9 cellular contexts compared by ENCODE assay signal in the genomic region with DNA sequence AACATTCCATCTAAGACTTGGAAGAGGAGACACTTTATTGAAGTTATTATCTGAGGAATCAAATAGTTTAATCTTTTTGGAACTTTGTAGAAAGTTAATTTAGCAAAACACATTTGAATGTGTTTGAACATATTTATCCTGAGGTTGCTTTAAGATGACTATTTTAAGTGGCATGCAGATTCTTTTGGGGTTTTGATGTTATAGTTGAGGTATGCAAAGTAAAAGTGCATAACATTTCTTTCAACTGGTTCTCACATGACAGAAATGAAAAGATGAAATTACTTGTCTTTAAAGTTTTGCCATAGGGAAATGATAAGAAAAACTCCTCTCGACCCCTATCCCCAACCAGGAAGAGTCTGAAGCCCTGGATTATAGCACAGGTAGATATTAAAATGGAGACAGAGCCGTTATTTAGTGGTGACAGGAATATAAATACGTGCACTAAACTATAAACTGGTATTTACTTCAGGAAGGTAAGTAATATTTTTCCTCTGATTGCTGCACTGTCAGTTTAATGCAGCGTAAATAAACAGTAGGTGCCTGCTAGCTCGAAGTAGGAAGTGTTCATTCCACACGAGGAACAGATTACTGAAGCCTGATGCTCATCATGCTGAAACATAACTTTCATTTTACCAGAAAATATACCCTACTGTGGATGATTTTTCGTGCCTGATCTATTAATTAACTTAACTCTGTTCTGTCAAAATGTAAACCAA. TPM values are rescaled to one million over a fixed set of nuclear protein-coding genes. Genes with fewer than 3 reads are reported as not detected.
DNase-seq lines count a peak whose midpoint lies in the region; ATAC-seq and TF ChIP-seq lines count a peak whose summit lies in the region.
"Had no signal": no experiment of that assay in that cellular context is flagged by ENCODE, and none has a peak within 500 bp of the region (broad histone marks: within the 10 kb centered on the region; RNA-seq: fewer than 3 reads in every experiment).

No MANE protein-coding gene starts in this region.

- no peaks in the 10 kb centered on the region for H3K4me1 ChIP-seq in IMR-90 (ENCODE audit: control insufficient read depth, insufficient read depth, low read length)

- peaks cover 76% of the 10 kb centered on the region for H3K36me3 Mint-ChIP-seq in activated CD8-positive, alpha-beta T cell treated with anti-CD3 and anti-CD28 coated beads for 36 hours (ENCODE audit: low read depth)
- H3K36me3 Mint-ChIP-seq in naive thymus-derived CD8-positive, alpha-beta T cell = peaks cover 5 to 24% (median 11%) of the 10 kb centered on the region in 3 donors

- H3K9ac ChIP-seq in IMR-90 (ENCODE audit: low read depth, low read length) = no peak overlapping the region

- POLR2A ChIA-PET in IMR-90 (lab: Charles Lee; ENCODE audit: unreplicated experiment) = no interaction called here
- POLR2A ChIA-PET in activated CD8-positive, alpha-beta T cell treated with anti-CD3 and anti-CD28 coated beads for 36 hours (lab: Charles Lee) = interaction anchor here (0.8 to 10.9 kb wide), 7 partner anchors 9 to 300 kb away, joined by 3 to 271 read pairs (median 5); a partner anchor contains a TSS
- POLR2A ChIA-PET in naive thymus-derived CD8-positive, alpha-beta T cell (lab: Charles Lee) = interaction anchor here (1.2 kb wide), 1 partner anchor 18 kb away, joined by 3 read pairs; no protein-coding TSS in a partner anchor

- no peaks in the 10 kb centered on the region for H3K36me3 ChIP-seq in IMR-90 (ENCODE audit: control insufficient read depth, insufficient read depth, low read length)

- H3K27me3 Mint-ChIP-seq in activated CD8-positive, alpha-beta T cell treated with anti-CD3 and anti-CD28 coated beads for 36 hours = no peaks in the 10 kb centered on the region
- H3K27me3 Mint-ChIP-seq in naive thymus-derived CD8-positive, alpha-beta T cell = no peaks in the 10 kb centered on the region

- CTCF ChIA-PET in IMR-90 (lab: Yijun Ruan, JAX) = no interaction called here
- CTCF ChIA-PET in activated CD8-positive, alpha-beta T cell treated with anti-CD3 and anti-CD28 coated beads for 36 hours (lab: Charles Lee) = no interaction called here

- no TSS peak for BruUV-seq in IMR-90 (replicated peaks; lab: Mats Ljungman, UMichigan)

- H4K8ac ChIP-seq in IMR-90 (ENCODE audit: low read depth in 2 of 2, low read length in 2 of 2) = no peak overlapping the region

- H3K14ac ChIP-seq in IMR-90 (replicated peaks; ENCODE audit: low read depth, low read length) = no peak overlapping the region

- TF ChIP-seq RAD21 in IMR-90 (IDR thresholded peaks at IDR 0.05; ENCODE audit: low read length) = no peak

- no peaks in the 10 kb centered on the region for H3K9me1 ChIP-seq in IMR-90 (ENCODE audit: insufficient read depth, low read length)

- DNase-seq in NCI-H2171 treated with DMSO at 0.1 percent for 48 hours (lab: John Stamatoyannopoulos, UW) (peak; percentile 28), NCI-H2171 (lab: John Stamatoyannopoulos, UW) (no peak), IMR-90 (peak; percentile 17), GOT3 (lab: John Stamatoyannopoulos, UW) (no peak)
- no peak for DNase-seq in activated CD8-positive, alpha-beta T cell treated with anti-CD3 and anti-CD28 coated beads for 36 hours
- no peak for DNase-seq in naive thymus-derived CD8-positive, alpha-beta T cell
- no peak for DNase-seq in activated effector memory CD4-positive, alpha-beta T cell treated with anti-CD3 and anti-CD28 coated beads, Interleukin-2, amount 50 U/mL, for 16 hours
- DNase-seq: kidney had no signal

- WGBS in IMR-90 (ENCODE audit: extremely low coverage in 2 of 2, insufficient read length in 1 of 2), 2 experiments = no CpG with 5 or more reads among the region's 7 CpGs

- no peak overlapping the region for H3K4me3 ChIP-seq in IMR-90 (ENCODE audit: insufficient read depth, low read depth, low read length)

- no peak for TF ChIP-seq POLR2A in IMR-90 (IDR thresholded peaks at IDR 0.05; ENCODE audit: low read depth, low read length)

- H4K20me1 ChIP-seq in IMR-90 (ENCODE audit: insufficient read depth, low read length) = no peaks in the 10 kb centered on the region

- H2BK120ac ChIP-seq in IMR-90 (ENCODE audit: low read depth, low read length) = no peak overlapping the region

- H2AK5ac ChIP-seq in IMR-90 (ENCODE audit: low read depth, low read length) = no peak overlapping the region

- no peaks in the 10 kb centered on the region for H3K9me3 ChIP-seq in IMR-90 (ENCODE audit: control insufficient read depth, insufficient read depth, low read length)

- ATAC-seq in IMR-90 (ENCODE audit: low read depth) = no peak
- ATAC-seq in activated CD8-positive, alpha-beta T cell treated with anti-CD3 and anti-CD28 coated beads for 36 hours = no peak
- ATAC-seq in naive thymus-derived CD8-positive, alpha-beta T cell = no peak
- ATAC-seq in GM21360 (IDR thresholded peaks at IDR 0.05; ENCODE audit: unreplicated experiment) = no peak

- H3K27ac ChIP-seq in IMR-90 (ENCODE audit: insufficient read depth, low read length) = no peak overlapping the region

- peak overlapping the region; percentile 78 for H3K4me3 Mint-ChIP-seq in activated CD8-positive, alpha-beta T cell treated with anti-CD3 and anti-CD28 coated beads for 36 hours
- H3K4me3 Mint-ChIP-seq in naive thymus-derived CD8-positive, alpha-beta T cell = peak overlapping the region; percentile 80 to 90 (median 86)

- H3K23ac ChIP-seq in IMR-90 (ENCODE audit: low read depth, low read length) = no peak overlapping the region

- in situ Hi-C loops in IMR-90 (cut with MboI; ENCODE audit: low sequenced_read_pairs) = no loop called here

- H3K56ac ChIP-seq in IMR-90 (ENCODE audit: extremely low read depth, insufficient read depth, low read length) = no peak overlapping the region

- no peak overlapping the region for H4K5ac ChIP-seq in IMR-90 (ENCODE audit: low read depth, low read length)

- dilution Hi-C loops in IMR-90 (cut with HindIII; ENCODE audit: low sequenced_read_pairs, unreplicated experiment) = no loop called here

- no peak overlapping the region for H2BK20ac ChIP-seq in IMR-90 (ENCODE audit: low read depth, low read length)

- intact Hi-C loops in IMR-90 (cut with micrococcal nuclease) = loop anchor here (2.0 kb wide), 1 partner anchor 13 kb away; no protein-coding TSS in a partner anchor
- intact Hi-C loops in activated CD8-positive, alpha-beta T cell treated with anti-CD3 and anti-CD28 coated beads for 36 hours (cut with micrococcal nuclease) = no loop called here

- H3K18ac ChIP-seq in IMR-90 (ENCODE audit: low read depth, low read length) = no peak overlapping the region

- H3K27me3 ChIP-seq in IMR-90 (ENCODE audit: control insufficient read depth, insufficient read depth, low read length) = peaks cover 19% of the 10 kb centered on the region

- H4K91ac ChIP-seq in IMR-90 (ENCODE audit: insufficient read depth, low read depth, low read length) = no peak overlapping the region

- no peak overlapping the region for H3K4ac ChIP-seq in IMR-90 (ENCODE audit: low read depth, low read length)

- no peaks in the 10 kb centered on the region for H3K9me3 Mint-ChIP-seq in activated CD8-positive, alpha-beta T cell treated with anti-CD3 and anti-CD28 coated beads for 36 hours
- no peaks in the 10 kb centered on the region for H3K9me3 Mint-ChIP-seq in naive thymus-derived CD8-positive, alpha-beta T cell

- TF ChIP-seq CTCF in IMR-90 (conservative IDR thresholded peaks at IDR 0.05; ENCODE audit: low read depth, low read length) = no peak
- no peak for TF ChIP-seq CTCF in activated CD8-positive, alpha-beta T cell treated with anti-CD3 and anti-CD28 coated beads for 36 hours (IDR thresholded peaks at IDR 0.05)

- H2BK15ac ChIP-seq in IMR-90 (ENCODE audit: low read depth, low read length) = no peak overlapping the region

- H3K79me1 ChIP-seq in IMR-90 (ENCODE audit: low read depth in 1 of 2, low read length in 2 of 2) = no peaks in the 10 kb centered on the region

- H3K27ac Mint-ChIP-seq in activated CD8-positive, alpha-beta T cell treated with anti-CD3 and anti-CD28 coated beads for 36 hours = peak overlapping the region; percentile 86
- peak overlapping the region; percentile 91 to 97 (median 96) for H3K27ac Mint-ChIP-seq in naive thymus-derived CD8-positive, alpha-beta T cell

- peaks cover 28% of the 10 kb centered on the region for H3K4me1 Mint-ChIP-seq in activated CD8-positive, alpha-beta T cell treated with anti-CD3 and anti-CD28 coated beads for 36 hours (ENCODE audit: low read depth)
- H3K4me1 Mint-ChIP-seq in naive thymus-derived CD8-positive, alpha-beta T cell = peaks cover 20 to 69% (median 40%) of the 10 kb centered on the region in 4 donors

- no peak overlapping the region for H2AFZ ChIP-seq in IMR-90 (replicated peaks; ENCODE audit: low read length, poor library complexity)

- no peak overlapping the region for H2AK9ac ChIP-seq in IMR-90 (replicated peaks; ENCODE audit: low read depth, low read length, poor library complexity)

- no peak overlapping the region for H2BK5ac ChIP-seq in IMR-90 (ENCODE audit: low read depth, low read length, poor library complexity, severe bottlenecking)

- peak overlapping the region; percentile 47; the same call in 1 of the 2 replicates for H3K4me2 ChIP-seq in IMR-90 (ENCODE audit: low read depth, low read length)

TF ChIP-seq in IMR-90, 13 proteins besides CTCF, POLR2A, EP300 and RAD21 (continues in another document):
- TF ChIP-seq, protein P1, sequence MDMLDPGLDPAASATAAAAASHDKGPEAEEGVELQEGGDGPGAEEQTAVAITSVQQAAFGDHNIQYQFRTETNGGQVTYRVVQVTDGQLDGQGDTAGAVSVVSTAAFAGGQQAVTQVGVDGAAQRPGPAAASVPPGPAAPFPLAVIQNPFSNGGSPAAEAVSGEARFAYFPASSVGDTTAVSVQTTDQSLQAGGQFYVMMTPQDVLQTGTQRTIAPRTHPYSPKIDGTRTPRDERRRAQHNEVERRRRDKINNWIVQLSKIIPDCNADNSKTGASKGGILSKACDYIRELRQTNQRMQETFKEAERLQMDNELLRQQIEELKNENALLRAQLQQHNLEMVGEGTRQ (IDR thresholded peaks at IDR 0.05; ENCODE audit: low read depth, low read length) = no peak
- no peak for TF ChIP-seq CEBPB (IDR thresholded peaks at IDR 0.05; ENCODE audit: low read depth, low read length)
- no peak for TF ChIP-seq BHLHE40 (IDR thresholded peaks at IDR 0.05; ENCODE audit: low read depth, low read length)
- no peak for TF ChIP-seq MXI1 (IDR thresholded peaks at IDR 0.05; ENCODE audit: borderline replicate concordance, low read depth, low read length)
- no peak for TF ChIP-seq CHD1 (IDR thresholded peaks at IDR 0.05; ENCODE audit: low read depth, low read length)
- no peak for TF ChIP-seq RFX5 (IDR thresholded peaks at IDR 0.05; ENCODE audit: low read depth, low read length)
- no peak for TF ChIP-seq MAFK (IDR thresholded peaks at IDR 0.05; ENCODE audit: low read depth, low read length)

RNA-seq across cellular contexts. Expression of a gene that starts 15.1 kb away (rescaled TPM):
- 5.3 and 7.5 TPM in 2 replicates for total RNA-seq in IMR-90 (2012; rRNA removed)
- 7.3 and 10.7 TPM in 2 replicates for polyA plus RNA-seq in IMR-90 (2012; rRNA removed)
- polyA plus RNA-seq in IMR-90 (2012; cell fraction: cytosol; rRNA removed) = 2.4 and 2.9 TPM in 2 replicates
- 6.0 and 29.4 TPM in 2 replicates for polyA plus RNA-seq in IMR-90 (2012; cell fraction: nucleus; rRNA removed; ENCODE audit: low replicate concordance)
- 100 to 1,000 TPM; 208 to 213 TPM for total RNA-seq in activated CD8-positive, alpha-beta T cell treated with anti-CD3 and anti-CD28 coated beads for 36 hours
- 100 to 1,000 TPM; 429 to 436 TPM for total RNA-seq in naive thymus-derived CD8-positive, alpha-beta T cell
- 100 to 1,000 TPM; 196 to 265 (median 242) TPM for polyA plus RNA-seq in naive thymus-derived CD8-positive, alpha-beta T cell

Comparison
In these comparisons a context has a peak if more than half of its experiments do, and no peak if none do; other contexts are left out.
1. DNase-seq: peak in NCI-H2171 treated with DMSO at 0.1 percent for 48 hours (single experiment) and IMR-90 (single experiment); none in NCI-H2171 (single experiment), activated CD8-positive, alpha-beta T cell treated with anti-CD3 and anti-CD28 coated beads for 36 hours (single experiment), naive thymus-derived CD8-positive, alpha-beta T cell (0 of 10), activated effector memory CD4-positive, alpha-beta T cell treated with anti-CD3 and anti-CD28 coated beads, Interleukin-2, amount 50 U/mL, for 16 hours (single experiment) and GOT3 (single experiment).
2. RNA of a gene that starts 15.1 kb away (total RNA-seq): 429 to 436 TPM in naive thymus-derived CD8-positive, alpha-beta T cell and 208 to 213 TPM in activated CD8-positive, alpha-beta T cell treated with anti-CD3 and anti-CD28 coated beads for 36 hours; 5.3 to 7.5 TPM in IMR-90; every median in the first group is over 10 times any median in the second.